ENCODE assay signal across 2 cellular contexts in the genomic region with DNA sequence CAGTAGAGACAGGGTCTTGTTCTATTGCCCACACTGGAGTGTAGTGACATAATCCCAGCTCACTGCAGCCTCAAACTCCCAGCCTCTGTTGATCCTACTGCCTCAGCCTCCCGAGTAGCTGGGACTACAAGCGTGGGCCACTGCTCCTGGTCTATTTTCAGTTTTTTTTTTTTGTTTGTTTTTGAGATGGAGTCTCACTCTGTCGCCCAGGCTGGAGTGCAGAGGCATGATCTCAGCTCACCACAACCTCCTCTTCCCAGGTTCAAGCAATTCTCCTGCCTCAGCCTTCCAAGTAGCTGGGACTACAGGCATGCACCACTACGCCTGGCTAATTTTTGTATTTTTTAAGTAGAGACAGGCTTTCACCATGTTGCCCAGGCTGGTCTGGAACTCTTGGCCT. TPM values are rescaled to one million over a fixed set of nuclear protein-coding genes. Genes with fewer than 3 reads are reported as not detected.
"Had no signal": no experiment of that assay in that cellular context is flagged by ENCODE, and none has a peak within 500 bp of the region (broad histone marks: within the 10 kb centered on the region; RNA-seq: fewer than 3 reads in every experiment).

No MANE protein-coding gene starts in this region.

RNA-seq across cellular contexts. Expression of a gene that starts 37.2 kb away (rescaled TPM):
- total RNA-seq: activated CD4-positive, alpha-beta T cell treated with anti-CD3 and anti-CD28 coated beads, Interleukin-2, amount 10 ng/mL, durations not matched to agents 7 days and 5 days; T-helper 17 cell had no signal
